Comparison of ENCODE assay signal across 1 cellular context in the genomic region with DNA sequence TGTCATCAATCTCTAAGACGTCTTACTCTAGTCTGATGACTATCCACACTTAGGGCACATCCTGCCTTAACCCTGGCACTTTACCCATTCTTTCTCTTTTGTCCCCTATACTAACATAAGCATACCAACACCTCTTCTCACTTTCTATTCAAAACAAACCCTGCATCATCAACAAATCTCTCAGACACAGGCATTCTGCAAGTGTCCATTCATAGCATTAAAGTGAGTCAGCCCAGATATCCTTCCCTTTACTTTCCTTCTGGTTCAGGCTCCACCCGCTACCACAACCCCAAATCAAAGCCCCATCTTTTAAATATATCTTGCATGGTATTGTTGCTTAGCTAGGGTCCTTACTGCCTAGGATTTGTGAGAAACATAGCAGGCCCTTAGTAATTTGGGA.
TF ChIP-seq lines count a peak whose summit lies in the region.

No MANE protein-coding gene starts in this region.

TF ChIP-seq in endothelial cell of umbilical vein, 7 proteins besides CTCF, POLR2A, EP300 and RAD21:
- TF ChIP-seq FOS (IDR thresholded peaks at IDR 0.05; ENCODE audit: borderline replicate concordance, insufficient read depth, low read length) (peak; percentile 83), MYC (IDR thresholded peaks at IDR 0.05; ENCODE audit: low read depth, low read length) (no peak), EZH2 (IDR thresholded peaks at IDR 0.05; ENCODE audit: borderline replicate concordance, low read depth, low read length, severe bottlenecking) (no peak), POLR2AphosphoS5 (IDR thresholded peaks at IDR 0.05; ENCODE audit: insufficient read depth, low read depth, low read length) (peak; percentile 53), JUN (IDR thresholded peaks at IDR 0.05; ENCODE audit: borderline replicate concordance, insufficient read depth, insufficient read length, low read depth) (peak; percentile 37), GATA2 (IDR thresholded peaks at IDR 0.05; ENCODE audit: insufficient read depth, insufficient read length, low read depth, low read length) (peak; percentile 69)
- TF ChIP-seq, protein P1, sequence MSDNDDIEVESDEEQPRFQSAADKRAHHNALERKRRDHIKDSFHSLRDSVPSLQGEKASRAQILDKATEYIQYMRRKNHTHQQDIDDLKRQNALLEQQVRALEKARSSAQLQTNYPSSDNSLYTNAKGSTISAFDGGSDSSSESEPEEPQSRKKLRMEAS (IDR thresholded peaks at IDR 0.05; ENCODE audit: insufficient read depth, insufficient read length) = no peak
